ENCODE assay signal across 27 cellular contexts in genomic region chr4:145271194-145271593, GRCh38.
"Had no signal": no experiment of that assay in that cellular context is flagged by ENCODE, and none has a peak within 500 bp of the region (broad histone marks: within the 10 kb centered on the region; RNA-seq: fewer than 3 reads in every experiment).

No MANE protein-coding gene starts in this region.

- FAIRE-seq: small intestine had no signal

- DNase-seq: heart right ventricle; islet precursor cell; left ventricle myocardium superior; lower lobe of right lung; mesenchymal stem cell; naive B cell; natural killer cell; nephron progenitor cell; occipital lobe; posterior cingulate gyrus; retina; right cardiac atrium; sigmoid colon; small intestine; spleen; stimulated activated CD4-positive, alpha-beta T cell treated with anti-CD3 and anti-CD28 coated beads, Interleukin-4, amount 100 ng/mL, for 24 hours; stimulated activated naive CD4-positive, alpha-beta T cell; uterus had no signal

- ATAC-seq: heart right ventricle; left ventricle myocardium superior; lower lobe of right lung; natural killer cell; right cardiac atrium; stimulated activated effector memory CD8-positive, alpha-beta T cell treated with anti-CD3 and anti-CD28 coated beads, Interleukin-12 subunit alpha, Interleukin-12 subunit beta, amount 100 ng/mL, for 72 hours had no signal

- H3K4me3 Mint-ChIP-seq: mesothelial cell of epicardium; naive B cell; natural killer cell; nephron progenitor cell; neural progenitor cell; stimulated activated effector memory CD8-positive, alpha-beta T cell treated with anti-CD3 and anti-CD28 coated beads, Interleukin-12 subunit alpha, Interleukin-12 subunit beta, amount 100 ng/mL, for 72 hours; stimulated activated naive CD8-positive, alpha-beta T cell treated with anti-CD3 and anti-CD28 coated beads, Interleukin-15, Interleukin-2, amounts not matched to agents 100 ng/mL and 50 ng/mL, for 24 hours; type B pancreatic cell had no signal

- H3K27me3 ChIP-seq: heart right ventricle, hepatocyte, neural progenitor cell, neutrophil, sigmoid colon, spleen, tibial nerve, uterus had no signal

- H3K4me1 Mint-ChIP-seq: mesothelial cell of epicardium; naive B cell; natural killer cell; nephron progenitor cell; neural progenitor cell; stimulated activated effector memory CD8-positive, alpha-beta T cell treated with anti-CD3 and anti-CD28 coated beads, Interleukin-12 subunit alpha, Interleukin-12 subunit beta, amount 100 ng/mL, for 72 hours had no signal

- H3K9ac ChIP-seq: neural progenitor cell had no signal

- H3K36me3 ChIP-seq: heart right ventricle, lower lobe of right lung, neural progenitor cell, neutrophil, prostate gland, sigmoid colon, spleen, tibial nerve, uterus had no signal

- H3K27me3 Mint-ChIP-seq: naive B cell; stimulated activated naive CD8-positive, alpha-beta T cell treated with anti-CD3 and anti-CD28 coated beads, Interleukin-15, Interleukin-2, amounts not matched to agents 100 ng/mL and 50 ng/mL, for 24 hours; type B pancreatic cell had no signal

- H3K4me3 ChIP-seq: heart right ventricle, hepatocyte, lower lobe of right lung, neural progenitor cell, prostate gland, sigmoid colon, spleen, tibial nerve, uterus had no signal

- H3K9me3 Mint-ChIP-seq: natural killer cell; neural progenitor cell; stimulated activated effector memory CD8-positive, alpha-beta T cell treated with anti-CD3 and anti-CD28 coated beads, Interleukin-12 subunit alpha, Interleukin-12 subunit beta, amount 100 ng/mL, for 72 hours; stimulated activated naive CD8-positive, alpha-beta T cell treated with anti-CD3 and anti-CD28 coated beads, Interleukin-15, Interleukin-2, amounts not matched to agents 100 ng/mL and 50 ng/mL, for 24 hours; type B pancreatic cell had no signal

- H3K9me3 ChIP-seq: lower lobe of right lung, neutrophil, prostate gland, sigmoid colon, spleen, uterus had no signal

- H3K27ac Mint-ChIP-seq: mesothelial cell of epicardium; naive B cell; natural killer cell; nephron progenitor cell; neural progenitor cell; stimulated activated effector memory CD8-positive, alpha-beta T cell treated with anti-CD3 and anti-CD28 coated beads, Interleukin-12 subunit alpha, Interleukin-12 subunit beta, amount 100 ng/mL, for 72 hours; stimulated activated naive CD8-positive, alpha-beta T cell treated with anti-CD3 and anti-CD28 coated beads, Interleukin-15, Interleukin-2, amounts not matched to agents 100 ng/mL and 50 ng/mL, for 24 hours; type B pancreatic cell had no signal

- H3K4me1 ChIP-seq: heart right ventricle, lower lobe of right lung, neural progenitor cell, prostate gland, sigmoid colon, spleen, tibial nerve, uterus had no signal

- H3K27ac ChIP-seq: heart right ventricle, hepatocyte, lower lobe of right lung, neural progenitor cell, neutrophil, prostate gland, sigmoid colon, spleen, tibial nerve, uterus had no signal

- H2AFZ ChIP-seq: hepatocyte, neural progenitor cell had no signal

- H3K36me3 Mint-ChIP-seq: naive B cell; natural killer cell; neural progenitor cell; stimulated activated effector memory CD8-positive, alpha-beta T cell treated with anti-CD3 and anti-CD28 coated beads, Interleukin-12 subunit alpha, Interleukin-12 subunit beta, amount 100 ng/mL, for 72 hours; type B pancreatic cell had no signal

- H3K4me2 ChIP-seq: hepatocyte, neural progenitor cell had no signal

- H3K79me2 ChIP-seq: hepatocyte had no signal
